In the genomic region with DNA sequence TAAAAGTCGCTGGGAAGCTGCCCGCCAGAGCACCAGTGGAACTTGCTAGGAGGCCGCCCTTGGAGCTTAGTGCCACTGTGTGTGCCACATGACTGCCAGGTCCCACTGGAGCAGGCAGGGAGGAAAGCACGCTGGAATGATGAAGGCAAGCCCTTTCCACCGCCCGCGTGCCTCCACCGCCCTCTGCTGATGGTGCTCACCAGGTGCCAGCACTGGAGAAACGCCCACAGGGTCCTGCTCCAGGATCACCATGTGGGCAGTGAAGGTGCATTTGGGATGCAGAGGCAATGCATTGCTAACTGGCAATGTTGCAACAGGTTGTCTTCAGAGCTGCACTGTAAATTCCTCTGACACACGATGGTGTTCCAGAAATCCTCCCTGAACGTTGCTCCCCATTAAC, we compare ENCODE assay signal across 17 cellular contexts.
DNase-seq lines count a peak whose midpoint lies in the region; ATAC-seq, FAIRE-seq and TF ChIP-seq lines count a peak whose summit lies in the region.
"Had no signal": no experiment of that assay in that cellular context is flagged by ENCODE, and none has a peak within 500 bp of the region (broad histone marks: within the 10 kb centered on the region; RNA-seq: fewer than 3 reads in every experiment).

No MANE protein-coding gene starts in this region.

- no peaks in the 10 kb centered on the region for H3K9me2 ChIP-seq in MM.1S (replicated peaks; ENCODE audit: insufficient read depth, low read length)
- no peaks in the 10 kb centered on the region for H3K9me2 ChIP-seq in OCI-LY7 (ENCODE audit: insufficient read depth, low read length)

- no peak overlapping the region for H3K27ac Mint-ChIP-seq in activated CD8-positive, alpha-beta T cell treated with anti-CD3 and anti-CD28 coated beads for 36 hours

- H3K9ac ChIP-seq in HepG2 (ENCODE audit: insufficient read depth, low read depth, low read length) (no peak overlapping the region), MM.1S (ENCODE audit: low read length) (no peak overlapping the region), K562 (ENCODE audit: insufficient read depth in 1 of 2, low read depth in 2 of 2, low read length in 2 of 2) (no peak overlapping the region)

- TF ChIP-seq EP300 in HepG2 (IDR thresholded peaks at IDR 0.05; ENCODE audit: low read depth in 2 of 2, low read length in 2 of 2) (no peak), HepG2 (CRISPR knock-in tag; IDR thresholded peaks at IDR 0.05; ENCODE audit: borderline replicate concordance) (no peak), K562 (IDR thresholded peaks at IDR 0.05; ENCODE audit: low read length) (no peak)

- H2AFZ ChIP-seq in HepG2 (ENCODE audit: low read length) = no peak overlapping the region
- no peak overlapping the region for H2AFZ ChIP-seq in MM.1S (ENCODE audit: low read length)
- H2AFZ ChIP-seq in K562 (ENCODE audit: low read depth, low read length) = no peak overlapping the region
- no peak overlapping the region for H2AFZ ChIP-seq in OCI-LY7 (ENCODE audit: low read length)

- H4K20me1 ChIP-seq in HepG2 (ENCODE audit: insufficient read depth, low read length) (no peaks in the 10 kb centered on the region), MM.1S (ENCODE audit: insufficient read depth, low read length) (no peaks in the 10 kb centered on the region), K562 (replicated peaks; ENCODE audit: control insufficient read depth, insufficient read depth, low read length) (no peaks in the 10 kb centered on the region), OCI-LY7 (ENCODE audit: insufficient read depth, low read length) (no peaks in the 10 kb centered on the region)

- H3K9me1 ChIP-seq in K562 (ENCODE audit: control insufficient read depth, insufficient read depth, low read length) = no peaks in the 10 kb centered on the region

- no peaks in the 10 kb centered on the region for H3K79me2 ChIP-seq in HepG2 (ENCODE audit: insufficient read depth, low read length)
- no peaks in the 10 kb centered on the region for H3K79me2 ChIP-seq in MM.1S (ENCODE audit: low read length)
- H3K79me2 ChIP-seq in K562 (ENCODE audit: control insufficient read depth, insufficient read depth, low read length) = no peaks in the 10 kb centered on the region
- H3K79me2 ChIP-seq in OCI-LY7 (ENCODE audit: insufficient read depth, low read depth, low read length) = no peaks in the 10 kb centered on the region

- no peak overlapping the region for H3K4me3 Mint-ChIP-seq in activated CD8-positive, alpha-beta T cell treated with anti-CD3 and anti-CD28 coated beads for 36 hours

- no peaks in the 10 kb centered on the region for H3K4me1 Mint-ChIP-seq in activated CD8-positive, alpha-beta T cell treated with anti-CD3 and anti-CD28 coated beads for 36 hours (ENCODE audit: low read depth)

- H3K27me3 ChIP-seq in HepG2 (ENCODE audit: control insufficient read depth in 1 of 2, insufficient read depth in 2 of 2, low read length in 2 of 2) (no peaks in the 10 kb centered on the region), right lobe of liver (no peaks in the 10 kb centered on the region), MM.1S (replicated peaks; ENCODE audit: insufficient read depth, low read length) (no peaks in the 10 kb centered on the region), K562 (ENCODE audit: control insufficient read depth in 2 of 2, insufficient read depth in 2 of 2, low read length in 2 of 2) (peaks cover 2 to 24% of the 10 kb centered on the region in 2 experiments; a peak in 3 of 5 replicates)

- H3K4me2 ChIP-seq in HepG2 (ENCODE audit: low read depth, low read length) (no peak overlapping the region), MM.1S (ENCODE audit: low read depth, low read length) (no peak overlapping the region), K562 (ENCODE audit: insufficient read depth, low read length) (no peak overlapping the region), OCI-LY7 (ENCODE audit: low read length) (no peak overlapping the region)

- no peak for TF ChIP-seq POLR2A in HepG2 (IDR thresholded peaks at IDR 0.05; ENCODE audit: insufficient read depth in 1 of 2, low read depth in 2 of 2, low read length in 2 of 2)
- TF ChIP-seq POLR2A in right lobe of liver (IDR thresholded peaks at IDR 0.05) = no peak
- no peak for TF ChIP-seq POLR2A in K562 (conservative IDR thresholded peaks at IDR 0.05)

- WGBS in HepG2 (ENCODE audit: low lambda C conversion rate) = no CpG with 5 or more reads among the region's 11 CpGs
- WGBS in right lobe of liver (ENCODE audit: insufficient coverage, low coverage, low lambda C conversion rate, missing lambda C conversion rate) = no CpG with 5 or more reads among the region's 11 CpGs
- 4% methylated on average over 4 of the region's 11 CpGs for WGBS in K562 (ENCODE audit: insufficient coverage, low coverage, missing lambda C conversion rate)

- no peak for FAIRE-seq in HepG2 (lab: Jason Lieb, UNC)
- FAIRE-seq in K562 (lab: Jason Lieb, UNC) = no peak

- BruUV-seq in HepG2 (replicated peaks; lab: Mats Ljungman, UMichigan) = no TSS peak
- BruUV-seq in K562 (replicated peaks; lab: Mats Ljungman, UMichigan) = no TSS peak
- BruUV-seq in OCI-LY7 (replicated peaks; lab: Mats Ljungman, UMichigan) = no TSS peak

- in situ Hi-C loops in HepG2 (cut with HindIII; ENCODE audit: extremely low pct_ligation_motif_present, low pct_unique_long_range_greater_than_20kb) = no loop called here
- in situ Hi-C loops in K562 (cut with MboI) = no loop called here

- H3K36me3 ChIP-seq in HepG2 (replicated peaks in 1 of 2; ENCODE audit: control insufficient read depth in 1 of 2, insufficient read depth in 2 of 2, low read length in 2 of 2) (no peaks in the 10 kb centered on the region), right lobe of liver (no peaks in the 10 kb centered on the region), MM.1S (replicated peaks; ENCODE audit: insufficient read depth, low read length) (no peaks in the 10 kb centered on the region), K562 (ENCODE audit: control insufficient read depth, insufficient read depth, low read length) (no peaks in the 10 kb centered on the region), OCI-LY7 (ENCODE audit: insufficient read depth, low read length) (no peaks in the 10 kb centered on the region)

- DNase-seq in HepG2 (ENCODE audit: low spot score) = no peak
- DNase-seq in right lobe of liver = no peak
- no peak for DNase-seq in MM.1S
- peak in 1 of 4 experiments; percentile 13 for DNase-seq in K562 (ENCODE audit: extremely low read depth in 1 of 4, low spot score in 3 of 4)
- no peak for DNase-seq in activated CD8-positive, alpha-beta T cell treated with anti-CD3 and anti-CD28 coated beads for 36 hours
- DNase-seq in T1000 (lab: John Stamatoyannopoulos, UW) = no peak
- no peak for DNase-seq in OCI-LY7 (ENCODE audit: low spot score)
- DNase-seq: DMS 273 treated with DMSO at 0.1 percent for 48 hours; NCI-H1105; NCI-H1694; NCI-H226; NCI-H524 treated with DMSO at 0.1 percent for 48 hours; NK-92 treated with Interleukin-12 subunit alpha and Interleukin-12 subunit beta, amount 100 ng/mL, for 24 hours; OCI-M1; SW 1271 had no signal

- H3K9me3 ChIP-seq in HepG2 (ENCODE audit: low read length) = no peaks in the 10 kb centered on the region
- H3K9me3 ChIP-seq in right lobe of liver = no peaks in the 10 kb centered on the region
- H3K9me3 ChIP-seq in MM.1S (replicated peaks; ENCODE audit: insufficient read depth, low read length) = no peaks in the 10 kb centered on the region
- no peaks in the 10 kb centered on the region for H3K9me3 ChIP-seq in K562 (replicated peaks; ENCODE audit: control insufficient read depth, insufficient read depth, low read depth, low read length)
- H3K9me3 ChIP-seq in OCI-LY7 (ENCODE audit: low read length) = no peaks in the 10 kb centered on the region

- peak; percentile 76 for TF ChIP-seq CTCF in HepG2 (CRISPR knock-in tag; IDR thresholded peaks at IDR 0.05)
- TF ChIP-seq CTCF in right lobe of liver (IDR thresholded peaks at IDR 0.05) = no peak
- TF ChIP-seq CTCF in MM.1S (IDR thresholded peaks at IDR 0.05; ENCODE audit: low read length) = peak; percentile 11; the same call in 1 of the 2 replicates
- 0 out of 6 replicates have a peak, but pooled peaks have one; percentile 5 to 15 (median 9) for TF ChIP-seq CTCF in K562 (IDR thresholded peaks at IDR 0.05 in 2 of 3, conservative IDR thresholded peaks at IDR 0.05 in 1 of 3; ENCODE audit: insufficient read depth in 2 of 3, low read depth in 1 of 3, low read length in 3 of 3)
- no peak for TF ChIP-seq CTCF in activated CD8-positive, alpha-beta T cell treated with anti-CD3 and anti-CD28 coated beads for 36 hours (IDR thresholded peaks at IDR 0.05)
- TF ChIP-seq CTCF in OCI-LY7 (conservative IDR thresholded peaks at IDR 0.05; ENCODE audit: low read length) = no peak

- CTCF ChIA-PET in HepG2 (lab: Yijun Ruan, JAX; ENCODE audit: low intra/inter-chr PET ratio, low total read pairs) (no interaction called here), K562 (lab: Yijun Ruan, JAX; ENCODE audit: low intra/inter-chr PET ratio) (no interaction called here), OCI-LY7 (lab: Charles Lee; ENCODE audit: unreplicated experiment) (no interaction called here)
- CTCF ChIA-PET in activated CD8-positive, alpha-beta T cell treated with anti-CD3 and anti-CD28 coated beads for 36 hours (lab: Charles Lee) = no interaction called here

- POLR2A ChIA-PET in HepG2 (lab: Yijun Ruan, JAX) = no interaction called here
- POLR2A ChIA-PET in K562 (lab: Yijun Ruan, JAX) = no interaction called here
- POLR2A ChIA-PET in activated CD8-positive, alpha-beta T cell treated with anti-CD3 and anti-CD28 coated beads for 36 hours (lab: Charles Lee) = no interaction called here
- POLR2A ChIA-PET in OCI-LY7 (lab: Charles Lee) = no interaction called here

- no peaks in the 10 kb centered on the region for H3K36me3 Mint-ChIP-seq in activated CD8-positive, alpha-beta T cell treated with anti-CD3 and anti-CD28 coated beads for 36 hours (ENCODE audit: low read depth)

- 0 out of 2 replicates have a peak, but pooled peaks have one; percentile 31 for TF ChIP-seq RAD21 in HepG2 (CRISPR knock-in tag; IDR thresholded peaks at IDR 0.05)
- peak in 1 of 2 experiments; percentile 27; a peak in 2 of 4 replicates for TF ChIP-seq RAD21 in K562 (CRISPR knock-in tag; conservative IDR thresholded peaks at IDR 0.05 in 1 of 2, IDR thresholded peaks at IDR 0.05 in 1 of 2)

- H3K4me3 ChIP-seq in HepG2 (replicated peaks in 1 of 3; ENCODE audit: insufficient read depth in 1 of 3, low read depth in 2 of 3, low read length in 3 of 3) = no peak overlapping the region
- no peak overlapping the region for H3K4me3 ChIP-seq in right lobe of liver
- H3K4me3 ChIP-seq in MM.1S (ENCODE audit: low read length) = no peak overlapping the region
- H3K4me3 ChIP-seq in K562 = no peak overlapping the region
- H3K4me3 ChIP-seq in OCI-LY7 (ENCODE audit: low read depth, low read length, poor library complexity, severe bottlenecking) = no peak overlapping the region

- peaks cover 14% of the 10 kb centered on the region for H3K27me3 Mint-ChIP-seq in activated CD8-positive, alpha-beta T cell treated with anti-CD3 and anti-CD28 coated beads for 36 hours

- H3K9me3 Mint-ChIP-seq in activated CD8-positive, alpha-beta T cell treated with anti-CD3 and anti-CD28 coated beads for 36 hours = no peaks in the 10 kb centered on the region

- intact Hi-C loops in HepG2 (cut with micrococcal nuclease; ENCODE audit: unreplicated experiment) (no loop called here), right lobe of liver (cut with DNase I) (no loop called here), K562 (cut with micrococcal nuclease) (no loop called here), OCI-LY7 (cut with micrococcal nuclease; ENCODE audit: unreplicated experiment) (no loop called here)
- intact Hi-C loops in activated CD8-positive, alpha-beta T cell treated with anti-CD3 and anti-CD28 coated beads for 36 hours (cut with micrococcal nuclease) = no loop called here

- H3K27ac ChIP-seq in HepG2 (ENCODE audit: extremely low read length, insufficient read depth, low read length) (no peak overlapping the region), right lobe of liver (no peak overlapping the region), MM.1S (ENCODE audit: low read length) (no peak overlapping the region), K562 (ENCODE audit: extremely low read depth, low read depth, low read length) (no peak overlapping the region), OCI-LY7 (ENCODE audit: low read depth, low read length, poor library complexity, severe bottlenecking) (no peak overlapping the region)
- H3K27ac ChIP-seq: C4-2B, RWPE1 had no signal

- H3F3A ChIP-seq in MM.1S (ENCODE audit: insufficient read depth, low read length) = no peaks in the 10 kb centered on the region

- H3K4me1 ChIP-seq in HepG2 (ENCODE audit: insufficient read depth, low read length) (peaks cover 24% of the 10 kb centered on the region), right lobe of liver (no peaks in the 10 kb centered on the region), MM.1S (ENCODE audit: low read length) (no peaks in the 10 kb centered on the region), K562 (replicated peaks in 1 of 2; ENCODE audit: control insufficient read depth in 2 of 2, insufficient read depth in 2 of 2, low read length in 2 of 2) (no peaks in the 10 kb centered on the region), OCI-LY7 (ENCODE audit: insufficient read depth, low read length, poor library complexity, severe bottlenecking) (no peaks in the 10 kb centered on the region)

- ATAC-seq in HepG2 = peak; percentile 84
- ATAC-seq in right lobe of liver = no peak
- ATAC-seq in K562 = 0 out of 3 replicates have a peak, but pooled peaks have one; percentile 26
- ATAC-seq in activated CD8-positive, alpha-beta T cell treated with anti-CD3 and anti-CD28 coated beads for 36 hours = no peak

Comparison
In these comparisons a context has a peak if more than half of its experiments do, and no peak if none do; other contexts are left out.
1. ATAC-seq: peak in HepG2 (single experiment) and K562 (single experiment); none in right lobe of liver (0 of 4) and activated CD8-positive, alpha-beta T cell treated with anti-CD3 and anti-CD28 coated beads for 36 hours (single experiment).
2. CTCF ChIP-seq: peak in HepG2 (single experiment), MM.1S (single experiment) and K562 (3 of 3); none in right lobe of liver (0 of 4), activated CD8-positive, alpha-beta T cell treated with anti-CD3 and anti-CD28 coated beads for 36 hours (single experiment) and OCI-LY7 (single experiment).
3. Of the 241 proteins assayed by ChIP-seq in both HepG2 and K562: peak only in HepG2: STAG1; only in K562: none; in both: CTCF; in neither: 238; mixed calls (peak in some experiments, not most) for 1.